ENCODE assay signal across 30 cellular contexts in the genomic region with DNA sequence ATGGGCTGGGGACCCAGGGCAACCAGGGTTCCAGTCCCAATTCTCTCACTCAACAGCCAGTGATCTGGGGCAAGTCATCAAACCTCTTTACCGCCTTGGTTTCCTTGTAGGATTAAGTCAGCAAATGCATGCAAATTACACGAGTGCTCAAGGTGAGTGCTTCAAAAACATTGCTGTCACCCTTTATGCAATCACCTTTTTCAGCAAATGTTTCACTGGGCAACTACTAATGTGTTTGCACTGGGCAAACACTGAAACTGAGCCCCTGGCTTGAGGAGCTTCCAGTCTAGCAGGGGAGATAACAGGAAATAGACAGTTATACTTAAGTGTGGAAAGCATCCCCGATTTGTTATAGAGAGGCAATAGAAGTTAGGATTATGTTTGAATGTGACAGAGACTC. TPM values are rescaled to one million over a fixed set of nuclear protein-coding genes. Genes with fewer than 3 reads are reported as not detected.
"Had no signal": no experiment of that assay in that cellular context is flagged by ENCODE, and none has a peak within 500 bp of the region (broad histone marks: within the 10 kb centered on the region; RNA-seq: fewer than 3 reads in every experiment).

No MANE protein-coding gene starts in this region.

- H3K27ac ChIP-seq: ascending aorta, cardiac muscle cell, KMS-11, SJCRH30, SK-N-MC, WERI-Rb-1 had no signal

- H3K9ac ChIP-seq: KMS-11 had no signal

- H3K4me3 ChIP-seq: ascending aorta, cardiac muscle cell, SJCRH30, SK-N-MC had no signal

- H3K4me1 ChIP-seq: ascending aorta, SJCRH30 had no signal

- H3K36me3 ChIP-seq: ascending aorta, cardiac muscle cell, SJCRH30 had no signal

- H3K27me3 ChIP-seq: ascending aorta, cardiac muscle cell, SJCRH30 had no signal

- H3K4me2 ChIP-seq: KMS-11 had no signal

- ATAC-seq: activated CD8-positive, alpha-beta T cell treated with anti-CD3 and anti-CD28 coated beads for 36 hours; activated T-cell treated with anti-CD3 and anti-CD28 coated beads, Interleukin-2, amount 50 U/mL, for 72 hours; activated T-helper 17 cell treated with anti-CD3 and anti-CD28 coated beads, Interleukin-2, amount 50 U/mL, for 72 hours; Panc1 had no signal

- DNase-seq: activated CD4-positive, alpha-beta T cell treated with anti-CD3 and anti-CD28 coated beads for 1 hour; activated CD4-positive, alpha-beta T cell treated with anti-CD3 and anti-CD28 coated beads, Interleukin-2, amount 10 ng/mL, durations not matched to agents 24 days and 14 days; activated CD4-positive, alpha-beta T cell treated with anti-CD3 and anti-CD28 coated beads, Interleukin-2, amount 50 U/mL, for 4 hours; activated CD4-positive, CD25-positive, alpha-beta regulatory T cell; activated CD8-positive, alpha-beta T cell treated with anti-CD3 and anti-CD28 coated beads for 36 hours; activated gamma-delta T cell; activated naive CD4-positive, alpha-beta T cell treated with Interleukin-2 at 50 U/mL for 16 hours; activated naive CD8-positive, alpha-beta T cell treated with anti-CD3 and anti-CD28 coated beads, Interleukin-2, amount 10 ng/mL, durations not matched to agents 7 days and 5 days; activated T-cell treated with anti-CD3 and anti-CD28 coated beads, Interleukin-2, amount 50 U/mL, for 1 hour; activated T-cell treated with anti-CD3 and anti-CD28 coated beads, Interleukin-2, amount 50 U/mL, for 72 hours; MM.1S; NCI-H1092 treated with DMSO at 0.1 percent for 48 hours; NCI-H1417; NCI-H146; NCI-H187; NCI-H2081 treated with DMSO at 0.1 percent for 48 hours; NCI-H226; NCI-H446 treated with DMSO at 0.1 percent for 48 hours; NCI-H524; NCI-H774; SHP77; SJCRH30; T1000; WERI-Rb-1 had no signal

- H3K9me3 ChIP-seq: ascending aorta, SJCRH30 had no signal

RNA-seq across cellular contexts. Expression of a gene that starts 37.7 kb away (rescaled TPM):
- total RNA-seq: ascending aorta, SJCRH30 had no signal
- polyA plus RNA-seq: cardiac muscle cell had no signal
